In genomic region chr17:58525239-58525638, GRCh38 we compare ENCODE assay signal across 11 cellular contexts. TPM values are rescaled to one million over a fixed set of nuclear protein-coding genes. Genes with fewer than 3 reads are reported as not detected.
A peak's percentile ranks its signal among the peaks of the same experiment; 100 is the strongest.
DNase-seq lines count a peak whose midpoint lies in the region; ATAC-seq, FAIRE-seq and TF ChIP-seq lines count a peak whose summit lies in the region.
"Had no signal": no experiment of that assay in that cellular context is flagged by ENCODE, and none has a peak within 500 bp of the region (broad histone marks: within the 10 kb centered on the region; RNA-seq: fewer than 3 reads in every experiment).

No MANE protein-coding gene starts in this region.

- H3K4me3 ChIP-seq in RWPE2 (ENCODE audit: severe bottlenecking) (no peak overlapping the region), esophagus squamous epithelium (no peak overlapping the region), muscle layer of duodenum (ENCODE audit: low read depth in 1 of 2, low read length in 2 of 2) (no peak overlapping the region)
- H3K4me3 ChIP-seq: GM12878, HAP-1, testis had no signal

- TF ChIP-seq CTCF in RWPE2 (IDR thresholded peaks at IDR 0.05; ENCODE audit: poor library complexity, severe bottlenecking): no peak
- TF ChIP-seq CTCF in esophagus squamous epithelium (IDR thresholded peaks at IDR 0.05): no peak

- peak; percentile 85 for ATAC-seq in RWPE2 (ENCODE audit: low read depth)
- ATAC-seq: GM12878 had no signal

- no peaks in the 10 kb centered on the region for H3K27me3 ChIP-seq in RWPE2 (ENCODE audit: insufficient read depth, poor library complexity, severe bottlenecking)
- no peaks in the 10 kb centered on the region for H3K27me3 ChIP-seq in esophagus squamous epithelium
- no peaks in the 10 kb centered on the region for H3K27me3 ChIP-seq in muscle layer of duodenum (ENCODE audit: low read depth, low read length)
- H3K27me3 ChIP-seq: testis had no signal

- no peak for DNase-seq in RWPE2 (ENCODE audit: low spot score)
- no peak for DNase-seq in esophagus squamous epithelium (lab: John Stamatoyannopoulos, UW)
- DNase-seq in urothelium cell line (ENCODE audit: low spot score): no peak
- no peak for DNase-seq in amygdala (lab: John Stamatoyannopoulos, UW)
- DNase-seq in H54 (ENCODE audit: insufficient read length, low spot score): no peak
- DNase-seq in pons (ENCODE audit: low spot score): no peak
- DNase-seq in activated naive CD4-positive, alpha-beta T cell treated with anti-CD3 and anti-CD28 coated beads, Interleukin-2, amount 50 U/mL, for 16 hours: no peak
- DNase-seq: testis had no signal

- peaks cover 16% of the 10 kb centered on the region for H3K4me1 ChIP-seq in RWPE2 (ENCODE audit: insufficient read depth, poor library complexity, severe bottlenecking)
- H3K4me1 ChIP-seq in esophagus squamous epithelium: peaks cover 0 to 49% (median 4%) of the 10 kb centered on the region in 3 donors
- no peaks in the 10 kb centered on the region for H3K4me1 ChIP-seq in muscle layer of duodenum (ENCODE audit: control insufficient read depth in 1 of 2, insufficient read depth in 2 of 2, low read length in 2 of 2)
- H3K4me1 ChIP-seq: HAP-1, testis had no signal

- intact Hi-C loops in esophagus squamous epithelium (cut with DNase I): loop anchor here (10.0 kb wide), 1 partner anchor 480 kb away; no protein-coding TSS in a partner anchor

- 30 to 55% methylated on average over 2 of the region's 3 CpGs for WGBS in esophagus squamous epithelium, 2 donors

- no peaks in the 10 kb centered on the region for H3K9me3 ChIP-seq in RWPE2 (ENCODE audit: severe bottlenecking)
- no peaks in the 10 kb centered on the region for H3K9me3 ChIP-seq in esophagus squamous epithelium
- no peaks in the 10 kb centered on the region for H3K9me3 ChIP-seq in muscle layer of duodenum (ENCODE audit: control insufficient read depth in 1 of 2, low read length in 2 of 2)
- H3K9me3 ChIP-seq: HAP-1, testis had no signal

- no peak for TF ChIP-seq POLR2A in esophagus squamous epithelium (IDR thresholded peaks at IDR 0.05)
- no peak for TF ChIP-seq POLR2A in H54 (IDR thresholded peaks at IDR 0.05; ENCODE audit: low read depth, low read length)

- H3K36me3 ChIP-seq in RWPE2 (ENCODE audit: low read depth): no peaks in the 10 kb centered on the region
- H3K36me3 ChIP-seq in esophagus squamous epithelium: no peaks in the 10 kb centered on the region
- H3K36me3 ChIP-seq in muscle layer of duodenum (ENCODE audit: control insufficient read depth in 1 of 2, insufficient read depth in 2 of 2, low read length in 2 of 2): no peaks in the 10 kb centered on the region
- H3K36me3 ChIP-seq: HAP-1 had no signal

- H3K27ac ChIP-seq in RWPE2 (ENCODE audit: poor library complexity, severe bottlenecking) (peak overlapping the region; percentile 84), esophagus squamous epithelium (peak overlapping the region; percentile 17 to 77 (median 64)), muscle layer of duodenum (ENCODE audit: low read length) (peak overlapping the region; percentile 54)
- H3K27ac ChIP-seq: testis had no signal

- peak; percentile 30 for FAIRE-seq in urothelium cell line (lab: Jason Lieb, UNC)
- FAIRE-seq in H54 (lab: Jason Lieb, UNC): no peak
- FAIRE-seq: GM12878 had no signal

RNA-seq across cellular contexts. Expression of gene MTMR4, which starts 10.8 kb away (rescaled TPM):
- total RNA-seq in esophagus squamous epithelium: 10 to 100 TPM; 21.7 to 34.5 (median 28.0) TPM

RNA-seq across cellular contexts. Expression of gene HSF5, which starts 37.0 kb away (rescaled TPM):
- total RNA-seq in esophagus squamous epithelium: under 1 TPM in 1 of 4 donors, not detected in 3; under 0.01 TPM
